14 cellular contexts compared by ENCODE assay signal in genomic region chr9:91676042-91676441, GRCh38.
A peak's percentile ranks its signal among the peaks of the same experiment; 100 is the strongest.
DNase-seq lines count a peak whose midpoint lies in the region; ATAC-seq, FAIRE-seq and TF ChIP-seq lines count a peak whose summit lies in the region.
"Had no signal": no experiment of that assay in that cellular context is flagged by ENCODE, and none has a peak within 500 bp of the region (broad histone marks: within the 10 kb centered on the region; RNA-seq: fewer than 3 reads in every experiment).

No MANE protein-coding gene starts in this region.

- no peak overlapping the region for H3K27ac ChIP-seq in Panc1 (ENCODE audit: low read length)
- H3K27ac ChIP-seq: gastroesophageal sphincter, vagina had no signal

- intact Hi-C loops in Panc1 (cut with micrococcal nuclease; ENCODE audit: unreplicated experiment), result loop anchor here (5.0 kb wide), 1 partner anchor 759 kb away; no protein-coding TSS in a partner anchor

- peak; percentile 66; the same call in 1 of the 2 replicates for ATAC-seq in Panc1
- ATAC-seq in HG03571 (IDR thresholded peaks at IDR 0.05; ENCODE audit: unreplicated experiment), result no peak
- ATAC-seq: gastroesophageal sphincter had no signal

- no peaks in the 10 kb centered on the region for H3K9me3 ChIP-seq in Panc1 (ENCODE audit: control insufficient read depth, insufficient read depth, low read depth, low read length)
- H3K9me3 ChIP-seq: vagina had no signal

- H3K4me1 ChIP-seq in Panc1 (ENCODE audit: control insufficient read depth, insufficient read depth, low read length), result no peaks in the 10 kb centered on the region
- H3K4me1 ChIP-seq: gastroesophageal sphincter, vagina had no signal

- no TSS peak for BruUV-seq in Panc1 (replicated peaks; lab: Mats Ljungman, UMichigan)

- no peaks in the 10 kb centered on the region for H3K36me3 ChIP-seq in Panc1 (ENCODE audit: control insufficient read depth, insufficient read depth, low read length)
- H3K36me3 ChIP-seq: gastroesophageal sphincter, vagina had no signal

- H3K4me3 ChIP-seq in Panc1 (ENCODE audit: low read depth in 2 of 2, low read length in 2 of 2) (no peak overlapping the region), fibroblast of the aortic adventitia (ENCODE audit: low read depth, low read length) (no peak overlapping the region)
- H3K4me3 ChIP-seq: gastroesophageal sphincter, vagina had no signal

- POLR2A ChIA-PET in Panc1 (lab: Charles Lee), result no interaction called here

- FAIRE-seq in frontal cortex (lab: Jason Lieb, UNC), result no peak

- DNase-seq in Daoy (ENCODE audit: low read depth) (peak; percentile 79), H4 (ENCODE audit: low spot score) (peak; percentile 36), Panc1 (ENCODE audit: low read depth, low spot score) (no peak), fibroblast of the aortic adventitia (ENCODE audit: low read depth) (no peak), ureter (ENCODE audit: low spot score) (no peak), G401 (ENCODE audit: low spot score) (no peak), frontal cortex (ENCODE audit: low spot score in 2 of 2) (no peak)
- DNase-seq: activated CD8-positive, alpha-beta memory T cell treated with anti-CD3 and anti-CD28 coated beads, Interleukin-2, amount 50 U/mL, for 48 hours; caudate nucleus; NCI-H2081; T-helper 9 cell had no signal

- CTCF ChIA-PET in Panc1 (lab: Charles Lee), result no interaction called here

- TF ChIP-seq CTCF in Panc1 (IDR thresholded peaks at IDR 0.05) (peak; percentile 63), fibroblast of the aortic adventitia (IDR thresholded peaks at IDR 0.05; ENCODE audit: insufficient read depth, low read length) (peak; percentile 22)

- H3K27me3 ChIP-seq in Panc1 (ENCODE audit: control insufficient read depth, insufficient read depth, low read length), result no peaks in the 10 kb centered on the region
- H3K27me3 ChIP-seq: vagina had no signal

- in situ Hi-C loops in Panc1 (cut with HindIII; ENCODE audit: low pct_unique_long_range_greater_than_20kb, low sequenced_read_pairs), result no loop called here
- in situ Hi-C loops in G401 (cut with HindIII; ENCODE audit: low sequenced_read_pairs), result no loop called here

Comparison
In these comparisons a context has a peak if more than half of its experiments do, and no peak if none do; other contexts are left out.
1. DNase-seq: peak in Daoy (single experiment) and H4 (single experiment); none in Panc1 (single experiment), fibroblast of the aortic adventitia (single experiment), ureter (single experiment), G401 (single experiment) and frontal cortex (0 of 2).